ENCODE assay signal across 2 cellular contexts in the genomic region with DNA sequence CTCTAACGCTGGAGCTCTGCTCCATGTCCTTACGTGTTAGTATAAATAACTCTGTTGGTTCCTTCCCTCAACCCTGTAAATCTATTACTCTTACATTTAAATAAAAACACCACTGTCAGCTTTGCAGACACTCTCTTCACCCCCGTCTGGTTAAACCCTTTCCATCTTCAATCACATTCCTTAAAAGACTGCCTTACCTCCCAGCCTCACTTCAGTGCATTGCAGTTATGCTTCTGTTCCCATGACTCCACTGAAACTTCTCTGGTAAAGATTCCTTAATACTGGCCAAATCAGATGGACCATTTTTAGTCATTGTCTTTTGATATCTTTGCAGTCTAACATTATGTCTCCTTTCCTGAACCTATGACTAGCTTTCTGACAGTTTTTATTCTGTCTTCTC.
TF ChIP-seq lines count a peak whose summit lies in the region.

No MANE protein-coding gene starts in this region.

TF ChIP-seq in SK-N-SH treated with all-trans-retinoic acid at 6 μM for 48 hours, 23 proteins besides CTCF, POLR2A, EP300 and RAD21 (continued from another document):
- no peak for TF ChIP-seq CSDC2 (CRISPR knock-in tag; IDR thresholded peaks at IDR 0.05)
- TF ChIP-seq, protein P1, sequence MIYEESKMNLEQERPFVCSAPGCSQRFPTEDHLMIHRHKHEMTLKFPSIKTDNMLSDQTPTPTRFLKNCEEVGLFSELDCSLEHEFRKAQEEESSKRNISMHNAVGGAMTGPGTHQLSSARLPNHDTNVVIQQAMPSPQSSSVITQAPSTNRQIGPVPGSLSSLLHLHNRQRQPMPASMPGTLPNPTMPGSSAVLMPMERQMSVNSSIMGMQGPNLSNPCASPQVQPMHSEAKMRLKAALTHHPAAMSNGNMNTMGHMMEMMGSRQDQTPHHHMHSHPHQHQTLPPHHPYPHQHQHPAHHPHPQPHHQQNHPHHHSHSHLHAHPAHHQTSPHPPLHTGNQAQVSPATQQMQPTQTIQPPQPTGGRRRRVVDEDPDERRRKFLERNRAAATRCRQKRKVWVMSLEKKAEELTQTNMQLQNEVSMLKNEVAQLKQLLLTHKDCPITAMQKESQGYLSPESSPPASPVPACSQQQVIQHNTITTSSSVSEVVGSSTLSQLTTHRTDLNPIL (CRISPR knock-in tag; IDR thresholded peaks at IDR 0.05; ENCODE audit: low read depth), result no peak
- no peak for TF ChIP-seq ESRRG (CRISPR knock-in tag; IDR thresholded peaks at IDR 0.05)

TF ChIP-seq in SK-N-SH, 30 proteins besides CTCF, POLR2A, EP300 and RAD21 (continued from another document):
- TF ChIP-seq SIN3A (IDR thresholded peaks at IDR 0.05; ENCODE audit: borderline replicate concordance, low read depth, low read length), result no peak
- no peak for TF ChIP-seq FOXJ3 (CRISPR knock-in tag; IDR thresholded peaks at IDR 0.05)
- TF ChIP-seq FOSL2 (IDR thresholded peaks at IDR 0.05; ENCODE audit: borderline replicate concordance, low read depth), result no peak
- TF ChIP-seq, protein P2, sequence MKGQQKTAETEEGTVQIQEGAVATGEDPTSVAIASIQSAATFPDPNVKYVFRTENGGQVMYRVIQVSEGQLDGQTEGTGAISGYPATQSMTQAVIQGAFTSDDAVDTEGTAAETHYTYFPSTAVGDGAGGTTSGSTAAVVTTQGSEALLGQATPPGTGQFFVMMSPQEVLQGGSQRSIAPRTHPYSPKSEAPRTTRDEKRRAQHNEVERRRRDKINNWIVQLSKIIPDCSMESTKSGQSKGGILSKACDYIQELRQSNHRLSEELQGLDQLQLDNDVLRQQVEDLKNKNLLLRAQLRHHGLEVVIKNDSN (IDR thresholded peaks at IDR 0.05; ENCODE audit: borderline replicate concordance, low read depth), result no peak
- no peak for TF ChIP-seq YY1 (IDR thresholded peaks at IDR 0.05; ENCODE audit: low read depth)
- no peak for TF ChIP-seq FOXM1 (IDR thresholded peaks at IDR 0.05; ENCODE audit: low read depth)
- no peak for TF ChIP-seq EZH2phosphoT487 (IDR thresholded peaks at IDR 0.05; ENCODE audit: borderline replicate concordance, low read depth)
- no peak for TF ChIP-seq NRF1 (IDR thresholded peaks at IDR 0.05; ENCODE audit: low read depth, low read length)
- no peak for TF ChIP-seq ELF1 (IDR thresholded peaks at IDR 0.05)
- TF ChIP-seq RFX5 (IDR thresholded peaks at IDR 0.05; ENCODE audit: low read length), result no peak
- TF ChIP-seq, protein P3, sequence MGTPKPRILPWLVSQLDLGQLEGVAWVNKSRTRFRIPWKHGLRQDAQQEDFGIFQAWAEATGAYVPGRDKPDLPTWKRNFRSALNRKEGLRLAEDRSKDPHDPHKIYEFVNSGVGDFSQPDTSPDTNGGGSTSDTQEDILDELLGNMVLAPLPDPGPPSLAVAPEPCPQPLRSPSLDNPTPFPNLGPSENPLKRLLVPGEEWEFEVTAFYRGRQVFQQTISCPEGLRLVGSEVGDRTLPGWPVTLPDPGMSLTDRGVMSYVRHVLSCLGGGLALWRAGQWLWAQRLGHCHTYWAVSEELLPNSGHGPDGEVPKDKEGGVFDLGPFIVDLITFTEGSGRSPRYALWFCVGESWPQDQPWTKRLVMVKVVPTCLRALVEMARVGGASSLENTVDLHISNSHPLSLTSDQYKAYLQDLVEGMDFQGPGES (IDR thresholded peaks at IDR 0.05; ENCODE audit: low read depth, low read length), result no peak
- no peak for TF ChIP-seq MEF2A (IDR thresholded peaks at IDR 0.05; ENCODE audit: borderline replicate concordance, low read depth)
- TF ChIP-seq SMC3 (IDR thresholded peaks at IDR 0.05; ENCODE audit: low read depth, low read length), result no peak
- TF ChIP-seq, protein P4, sequence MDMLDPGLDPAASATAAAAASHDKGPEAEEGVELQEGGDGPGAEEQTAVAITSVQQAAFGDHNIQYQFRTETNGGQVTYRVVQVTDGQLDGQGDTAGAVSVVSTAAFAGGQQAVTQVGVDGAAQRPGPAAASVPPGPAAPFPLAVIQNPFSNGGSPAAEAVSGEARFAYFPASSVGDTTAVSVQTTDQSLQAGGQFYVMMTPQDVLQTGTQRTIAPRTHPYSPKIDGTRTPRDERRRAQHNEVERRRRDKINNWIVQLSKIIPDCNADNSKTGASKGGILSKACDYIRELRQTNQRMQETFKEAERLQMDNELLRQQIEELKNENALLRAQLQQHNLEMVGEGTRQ (IDR thresholded peaks at IDR 0.05; ENCODE audit: borderline replicate concordance, low read depth, low read length), result no peak
